12 cellular contexts compared by ENCODE assay signal in genomic region chr1:51568231-51568935, GRCh38. TPM values are rescaled to one million over a fixed set of nuclear protein-coding genes. Genes with fewer than 3 reads are reported as not detected.
A peak's percentile ranks its signal among the peaks of the same experiment; 100 is the strongest.
DNase-seq lines count a peak whose midpoint lies in the region; ATAC-seq and TF ChIP-seq lines count a peak whose summit lies in the region.
"Had no signal": no experiment of that assay in that cellular context is flagged by ENCODE, and none has a peak within 500 bp of the region (broad histone marks: within the 10 kb centered on the region; RNA-seq: fewer than 3 reads in every experiment).

No MANE protein-coding gene starts in this region.

- POLR2A ChIA-PET in MCF 10A (lab: Yijun Ruan, JAX), result interaction anchor here (0.6 to 1.9 kb wide), 8 partner anchors 27 to 332 kb away, joined by 3 to 9 read pairs (median 4); partner anchors contain the start of gene EPS15

- no TSS peak for BruUV-seq in MCF 10A (replicated peaks; lab: Mats Ljungman, UMichigan)

- H3K4me1 Mint-ChIP-seq in MCF 10A (ENCODE audit: insufficient read depth, unreplicated experiment), result peaks cover 22% of the 10 kb centered on the region

- no peak for DNase-seq in breast epithelium (ENCODE audit: low spot score in 2 of 2)
- no peak for DNase-seq in MCF 10A (ENCODE audit: unreplicated experiment)
- DNase-seq in OCI-M1 (lab: John Stamatoyannopoulos, UW), result peak; percentile 4
- no peak for DNase-seq in ascending aorta (ENCODE audit: low spot score in 2 of 2)
- DNase-seq in spleen, result no peak
- no peak for DNase-seq in WERI-Rb-1
- no peak for DNase-seq in NCI-H2196 (lab: John Stamatoyannopoulos, UW; ENCODE audit: unreplicated experiment)
- DNase-seq: activated CD4-positive, CD25-positive, alpha-beta regulatory T cell treated with anti-CD3 and anti-CD28 coated beads, Interleukin-2, amount 50 U/mL, for 72 hours; BE2C; NCI-H1092 treated with DMSO at 0.1 percent for 48 hours had no signal

- H3K9me3 Mint-ChIP-seq in MCF 10A (ENCODE audit: unreplicated experiment), result no peaks in the 10 kb centered on the region

- H3K27me3 ChIP-seq in breast epithelium (no peaks in the 10 kb centered on the region), ascending aorta (no peaks in the 10 kb centered on the region), spleen (replicated peaks in 1 of 7) (no peaks in the 10 kb centered on the region), WERI-Rb-1 (ENCODE audit: insufficient read depth, low read depth, severe bottlenecking) (no peaks in the 10 kb centered on the region)
- H3K27me3 ChIP-seq: BE2C, tibial nerve had no signal

- H3K4me3 ChIP-seq in breast epithelium, result no peak overlapping the region
- H3K4me3 ChIP-seq in ascending aorta, result no peak overlapping the region
- H3K4me3 ChIP-seq in spleen, result no peak overlapping the region
- H3K4me3 ChIP-seq in WERI-Rb-1 (ENCODE audit: low read depth, low read length), result no peak overlapping the region
- H3K4me3 ChIP-seq: tibial nerve had no signal

- 85 to 94% (median 91%) methylated on average over 7 of the region's 7 CpGs for WGBS in spleen, 5 donors

- intact Hi-C loops in breast epithelium (cut with DNase I; ENCODE audit: low total_unique reads), result no loop called here
- intact Hi-C loops in MCF 10A (cut with micrococcal nuclease), result loop anchor here (2.0 kb wide), 1 partner anchor 200 kb away; no protein-coding TSS in a partner anchor
- intact Hi-C loops in ascending aorta (cut with DNase I), result no loop called here
- intact Hi-C loops in spleen (cut with DNase I; ENCODE audit: low total_unique reads), result loop anchor here (5.0 kb wide), 1 partner anchor 199 kb away; no protein-coding TSS in a partner anchor

- TF ChIP-seq CTCF in breast epithelium (IDR thresholded peaks at IDR 0.05) (no peak), MCF 10A (IDR thresholded peaks at IDR 0.05; ENCODE audit: unreplicated experiment) (no peak), ascending aorta (IDR thresholded peaks at IDR 0.05) (no peak), spleen (IDR thresholded peaks at IDR 0.05 in 8 of 11, conservative IDR thresholded peaks at IDR 0.05 in 3 of 11) (no peak), WERI-Rb-1 (IDR thresholded peaks at IDR 0.05; ENCODE audit: low read depth, low read length) (no peak)

- no peaks in the 10 kb centered on the region for H3K27me3 Mint-ChIP-seq in MCF 10A (ENCODE audit: insufficient read depth, unreplicated experiment)

- H3K36me3 ChIP-seq in breast epithelium (no peaks in the 10 kb centered on the region), ascending aorta (no peaks in the 10 kb centered on the region), spleen (no peaks in the 10 kb centered on the region), WERI-Rb-1 (no peaks in the 10 kb centered on the region)
- H3K36me3 ChIP-seq: BE2C, tibial nerve had no signal

- no peaks in the 10 kb centered on the region for H3K9me3 ChIP-seq in breast epithelium
- H3K9me3 ChIP-seq in ascending aorta, result no peaks in the 10 kb centered on the region
- no peaks in the 10 kb centered on the region for H3K9me3 ChIP-seq in spleen
- H3K9me3 ChIP-seq in WERI-Rb-1 (ENCODE audit: severe bottlenecking), result no peaks in the 10 kb centered on the region
- H3K9me3 ChIP-seq: BE2C, tibial nerve had no signal

- no peak for TF ChIP-seq POLR2A in breast epithelium (IDR thresholded peaks at IDR 0.05)
- no peak for TF ChIP-seq POLR2A in spleen (IDR thresholded peaks at IDR 0.05)

- peaks cover 4 to 21% of the 10 kb centered on the region in 2 donors for H3K4me1 ChIP-seq in breast epithelium
- H3K4me1 ChIP-seq in ascending aorta, result peaks cover 5 to 39% of the 10 kb centered on the region in 2 donors
- peaks cover 21 to 47% (median 42%) of the 10 kb centered on the region in 6 donors for H3K4me1 ChIP-seq in spleen
- H3K4me1 ChIP-seq: BE2C had no signal

- H3K27ac Mint-ChIP-seq in MCF 10A (ENCODE audit: low read depth, unreplicated experiment), result no peak overlapping the region

- ATAC-seq in HG02571 (IDR thresholded peaks at IDR 0.05; ENCODE audit: unreplicated experiment), result no peak

- CTCF ChIA-PET in MCF 10A (lab: Yijun Ruan, JAX), result interaction anchor here (0.7 to 1.3 kb wide), 2 partner anchors 50 to 123 kb away, joined by 3 read pairs; no protein-coding TSS in a partner anchor

- no peak overlapping the region for H3K4me3 Mint-ChIP-seq in MCF 10A (ENCODE audit: unreplicated experiment)

- H3K36me3 Mint-ChIP-seq in MCF 10A (ENCODE audit: insufficient read depth, unreplicated experiment), result peaks cover 6% of the 10 kb centered on the region

- H3K27ac ChIP-seq in breast epithelium (peak overlapping the region; percentile 86 to 88), ascending aorta (peak overlapping the region; percentile 40 to 51), spleen (peak overlapping the region in 7 of 8 donors; percentile 72 to 87 (median 81)), WERI-Rb-1 (no peak overlapping the region)

RNA-seq across cellular contexts. Expression of gene OSBPL9, which starts 48.5 kb away (rescaled TPM):
- total RNA-seq in breast epithelium (100 to 1,000 TPM; 107 to 213 (median 136) TPM), MCF 10A (2022) (51.7 and 60.4 TPM in 2 replicates), ascending aorta (101 TPM), spleen (10 to 100 TPM; 59.9 to 97.4 (median 85.6) TPM)
- polyA plus RNA-seq in spleen, result 10 to 100 TPM; 34.6 to 44.3 (median 36.2) TPM

RNA-seq across cellular contexts. Expression of gene EPS15, which starts 49.3 kb away (rescaled TPM):
- total RNA-seq in breast epithelium, result 100 to 1,000 TPM in 2 of 3 donors, 10 to 100 TPM in 1; 83.6 to 144 (median 127) TPM
- 48.2 and 48.7 TPM in 2 replicates for total RNA-seq in MCF 10A (2022)
- 44.6 TPM for total RNA-seq in ascending aorta
- 100 to 1,000 TPM in 6 of 7 donors, 10 to 100 TPM in 1; 94.4 to 142 (median 132) TPM for total RNA-seq in spleen
- 10 to 100 TPM; 24.2 to 31.3 (median 26.3) TPM for polyA plus RNA-seq in spleen

Comparison
In these comparisons a context has a peak if more than half of its experiments do, and no peak if none do; other contexts are left out.
1. intact Hi-C loops: an anchor here in MCF 10A (2.0 kb wide) and spleen (5.0 kb wide); none called in breast epithelium and ascending aorta.